In genomic region chr17:42928714-42929496, GRCh38 we compare ENCODE assay signal across 8 cellular contexts. TPM values are rescaled to one million over a fixed set of nuclear protein-coding genes. Genes with fewer than 3 reads are reported as not detected.
DNase-seq lines count a peak whose midpoint lies in the region; ATAC-seq and TF ChIP-seq lines count a peak whose summit lies in the region.

No MANE protein-coding gene starts in this region.

- TF ChIP-seq CTCF in activated B cell treated with CpG ODN at 0.5 μM for 24 hours (IDR thresholded peaks at IDR 0.05), result no peak
- TF ChIP-seq CTCF in type B pancreatic cell (conservative IDR thresholded peaks at IDR 0.05), result peak; percentile 71

- CTCF ChIA-PET in activated B cell treated with CpG ODN at 0.5 μM for 24 hours (lab: Charles Lee), result interaction anchor here (0.7 to 1.9 kb wide), 6 partner anchors 10 to 351 kb away, joined by 3 to 11 read pairs (median 6); partner anchors contain the start of genes AOC2, PSMC3IP and RPL27
- CTCF ChIA-PET in naive thymus-derived CD4-positive, alpha-beta T cell (lab: Charles Lee), result interaction anchor here (0.6 kb wide), 1 partner anchor 34 kb away, joined by 3 read pairs; no protein-coding TSS in a partner anchor

- H3K27me3 Mint-ChIP-seq in activated B cell treated with CpG ODN at 0.5 μM for 24 hours (peaks cover 2% of the 10 kb centered on the region), type B pancreatic cell (peaks cover 6% of the 10 kb centered on the region)
- H3K27me3 Mint-ChIP-seq in naive thymus-derived CD4-positive, alpha-beta T cell, result peaks cover 0 to 4% (median 0%) of the 10 kb centered on the region in 5 donors

- no peaks in the 10 kb centered on the region for H3K4me1 ChIP-seq in esophagus (ENCODE audit: control insufficient read depth in 2 of 2, insufficient read depth in 2 of 2, low read length in 1 of 2)
- no peaks in the 10 kb centered on the region for H3K4me1 ChIP-seq in naive thymus-derived CD4-positive, alpha-beta T cell (ENCODE audit: control insufficient read depth in 2 of 2, insufficient read depth in 2 of 2, low read length in 2 of 2)

- peak overlapping the region; percentile 36 to 65 for H3K27ac ChIP-seq in esophagus (ENCODE audit: low read depth in 2 of 2, low read length in 1 of 2)
- no peak overlapping the region for H3K27ac ChIP-seq in naive thymus-derived CD4-positive, alpha-beta T cell (ENCODE audit: low read depth, low read length)

- H3K27ac Mint-ChIP-seq in activated B cell treated with CpG ODN at 0.5 μM for 24 hours, result peak overlapping the region; percentile 75
- H3K27ac Mint-ChIP-seq in naive thymus-derived CD4-positive, alpha-beta T cell, result peak overlapping the region in 2 of 9 donors; percentile 2 to 36
- H3K27ac Mint-ChIP-seq in type B pancreatic cell, result peak overlapping the region; percentile 2

- H3K4me3 ChIP-seq in esophagus (ENCODE audit: low read depth in 1 of 2, low read length in 2 of 2), result no peak overlapping the region
- H3K4me3 ChIP-seq in naive thymus-derived CD4-positive, alpha-beta T cell (ENCODE audit: low read length), result no peak overlapping the region

- ATAC-seq in activated B cell treated with CpG ODN at 0.5 μM for 24 hours (ENCODE audit: low read depth) (peak; percentile 89), HG03571 (IDR thresholded peaks at IDR 0.05; ENCODE audit: unreplicated experiment) (no peak)
- peak; percentile 88 for ATAC-seq in naive thymus-derived CD4-positive, alpha-beta T cell

- no peaks in the 10 kb centered on the region for H3K9me3 ChIP-seq in esophagus (ENCODE audit: control insufficient read depth in 2 of 2, insufficient read depth in 1 of 2, low read depth in 1 of 2, low read length in 1 of 2)
- H3K9me3 ChIP-seq in naive thymus-derived CD4-positive, alpha-beta T cell (ENCODE audit: control insufficient read depth in 2 of 3, low read length in 3 of 3), result no peaks in the 10 kb centered on the region

- H3K4me3 Mint-ChIP-seq in activated B cell treated with CpG ODN at 0.5 μM for 24 hours (no peak overlapping the region), type B pancreatic cell (no peak overlapping the region)
- H3K4me3 Mint-ChIP-seq in naive thymus-derived CD4-positive, alpha-beta T cell, result no peak overlapping the region

- no peaks in the 10 kb centered on the region for H3K36me3 ChIP-seq in esophagus (ENCODE audit: control insufficient read depth in 2 of 2, insufficient read depth in 2 of 2, low read length in 1 of 2)
- no peaks in the 10 kb centered on the region for H3K36me3 ChIP-seq in naive thymus-derived CD4-positive, alpha-beta T cell (ENCODE audit: control insufficient read depth in 2 of 3, insufficient read depth in 3 of 3, low read length in 3 of 3)

- POLR2A ChIA-PET in activated B cell treated with CpG ODN at 0.5 μM for 24 hours (lab: Charles Lee), result interaction anchor here (0.6 to 1.8 kb wide), 5 partner anchors 16 to 439 kb away, joined by 3 to 8 read pairs (median 4); partner anchors contain the start of genes BECN1 and PSMC3IP
- POLR2A ChIA-PET in naive thymus-derived CD4-positive, alpha-beta T cell (lab: Charles Lee), result no interaction called here

- no peaks in the 10 kb centered on the region for H3K36me3 Mint-ChIP-seq in activated B cell treated with CpG ODN at 0.5 μM for 24 hours (ENCODE audit: low read depth)
- H3K36me3 Mint-ChIP-seq in naive thymus-derived CD4-positive, alpha-beta T cell, result peaks cover 0 to 4% (median 0%) of the 10 kb centered on the region in 5 donors
- no peaks in the 10 kb centered on the region for H3K36me3 Mint-ChIP-seq in type B pancreatic cell

- H3K9me3 Mint-ChIP-seq in activated B cell treated with CpG ODN at 0.5 μM for 24 hours (no peaks in the 10 kb centered on the region), type B pancreatic cell (no peaks in the 10 kb centered on the region)
- H3K9me3 Mint-ChIP-seq in naive thymus-derived CD4-positive, alpha-beta T cell, result no peaks in the 10 kb centered on the region

- DNase-seq in Ammon's horn (ENCODE audit: low spot score) (peak; percentile 55), GM19238 (ENCODE audit: insufficient read length, low spot score) (peak; percentile 55), NCI-H1417 treated with DMSO at 0.1 percent for 48 hours (lab: John Stamatoyannopoulos, UW) (peak; percentile 19), activated B cell treated with CpG ODN at 0.5 μM for 24 hours (no peak), type B pancreatic cell (ENCODE audit: extremely low spot score, unreplicated experiment) (no peak)
- DNase-seq in naive thymus-derived CD4-positive, alpha-beta T cell, result peak in 2 of 9 donors; percentile 4 to 24

- H3K27me3 ChIP-seq in esophagus (ENCODE audit: control insufficient read depth in 1 of 2, insufficient read depth in 2 of 2, low read length in 2 of 2), result no peaks in the 10 kb centered on the region
- no peaks in the 10 kb centered on the region for H3K27me3 ChIP-seq in naive thymus-derived CD4-positive, alpha-beta T cell (ENCODE audit: control insufficient read depth in 2 of 2, insufficient read depth in 2 of 2, low read length in 2 of 2)

- 34 to 37% methylated on average over 9 of the region's 9 CpGs for WGBS in esophagus, 2 donors

- intact Hi-C loops in activated B cell treated with CpG ODN at 0.5 μM for 24 hours (cut with micrococcal nuclease), result loop anchor here (1.0 to 2.0 kb wide), 3 partner anchors 86 to 208 kb away; no protein-coding TSS in a partner anchor
- intact Hi-C loops in naive thymus-derived CD4-positive, alpha-beta T cell (cut with micrococcal nuclease), result no loop called here

- H3K4me1 Mint-ChIP-seq in activated B cell treated with CpG ODN at 0.5 μM for 24 hours (peaks cover 9% of the 10 kb centered on the region), type B pancreatic cell (ENCODE audit: unreplicated experiment) (no peaks in the 10 kb centered on the region)
- H3K4me1 Mint-ChIP-seq in naive thymus-derived CD4-positive, alpha-beta T cell, result peaks cover 0 to 12% (median 4%) of the 10 kb centered on the region in 7 donors

RNA-seq across cellular contexts. Expression of gene G6PC1, which starts 28.3 kb away (rescaled TPM):
- total RNA-seq in activated B cell treated with CpG ODN at 0.5 μM for 24 hours (not detected in 2 replicates), type B pancreatic cell (ENCODE audit: low replicate concordance) (1.5 and 2.9 TPM in 2 replicates)
- not detected for polyA plus RNA-seq in esophagus
- not detected for total RNA-seq in naive thymus-derived CD4-positive, alpha-beta T cell
- not detected for polyA plus RNA-seq in naive thymus-derived CD4-positive, alpha-beta T cell

RNA-seq across cellular contexts. Expression of gene AARSD1, which starts 35.3 kb away (rescaled TPM):
- 63.6 and 70.4 TPM in 2 replicates for total RNA-seq in activated B cell treated with CpG ODN at 0.5 μM for 24 hours
- 10 to 100 TPM; 36.0 to 47.8 TPM for polyA plus RNA-seq in esophagus
- total RNA-seq in naive thymus-derived CD4-positive, alpha-beta T cell, result 10 to 100 TPM; 46.5 to 86.7 (median 56.6) TPM
- polyA plus RNA-seq in naive thymus-derived CD4-positive, alpha-beta T cell, result 10 to 100 TPM; 45.2 to 48.5 TPM
- total RNA-seq in type B pancreatic cell (ENCODE audit: low replicate concordance), result 37.0 and 60.0 TPM in 2 replicates

RNA-seq across cellular contexts. Expression of gene PTGES3L, which starts 51.0 kb away (rescaled TPM):
- total RNA-seq in activated B cell treated with CpG ODN at 0.5 μM for 24 hours, result 1.4 and 2.0 TPM in 2 replicates
- polyA plus RNA-seq in esophagus, result under 1 TPM; 0.65 to 0.94 TPM
- total RNA-seq in naive thymus-derived CD4-positive, alpha-beta T cell, result under 1 TPM in 2 of 5 experiments, not detected in 3; 0.69 to 0.94 TPM
- not detected for polyA plus RNA-seq in naive thymus-derived CD4-positive, alpha-beta T cell
- 1.0 and 1.5 TPM in 2 replicates for total RNA-seq in type B pancreatic cell (ENCODE audit: low replicate concordance)

RNA-seq across cellular contexts. Expression of gene RUNDC1, which starts 51.5 kb away (rescaled TPM):
- total RNA-seq in activated B cell treated with CpG ODN at 0.5 μM for 24 hours, result 28.3 and 30.9 TPM in 2 replicates
- 1 to 10 TPM; 5.2 to 5.7 TPM for polyA plus RNA-seq in esophagus
- 10 to 100 TPM; 12.2 to 21.4 (median 19.4) TPM for total RNA-seq in naive thymus-derived CD4-positive, alpha-beta T cell
- polyA plus RNA-seq in naive thymus-derived CD4-positive, alpha-beta T cell, result 10 to 100 TPM; 13.2 to 17.0 TPM
- 18.2 and 19.7 TPM in 2 replicates for total RNA-seq in type B pancreatic cell (ENCODE audit: low replicate concordance)

Comparison
In these comparisons a context has a peak if more than half of its experiments do, and no peak if none do; other contexts are left out.
1. DNase-seq: peak in Ammon's horn (single experiment), GM19238 (single experiment) and NCI-H1417 treated with DMSO at 0.1 percent for 48 hours (single experiment); none in activated B cell treated with CpG ODN at 0.5 μM for 24 hours (single experiment) and type B pancreatic cell (single experiment).